Comparison of ENCODE assay signal across 25 cellular contexts in the genomic region with DNA sequence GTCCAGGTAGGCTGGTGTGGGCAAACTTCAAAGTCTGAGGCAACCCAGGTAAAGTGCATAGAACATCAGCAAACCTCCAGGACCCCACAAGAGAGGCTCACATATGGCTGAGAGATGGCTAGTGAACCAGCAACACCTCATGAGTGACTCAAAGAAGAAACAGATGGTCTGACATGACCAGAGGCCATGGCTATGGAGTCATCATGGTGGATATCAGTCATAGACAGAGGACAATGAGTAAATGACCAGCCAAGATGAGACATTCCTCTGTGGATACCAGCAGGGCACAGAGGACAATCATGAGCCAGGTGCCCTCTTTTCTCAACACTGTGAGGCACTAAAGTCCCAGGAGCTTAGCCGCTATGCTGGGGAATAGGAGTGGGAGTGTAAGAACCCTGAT.
A peak's percentile ranks its signal among the peaks of the same experiment; 100 is the strongest.
DNase-seq lines count a peak whose midpoint lies in the region; ATAC-seq, FAIRE-seq and TF ChIP-seq lines count a peak whose summit lies in the region.
"Had no signal": no experiment of that assay in that cellular context is flagged by ENCODE, and none has a peak within 500 bp of the region (broad histone marks: within the 10 kb centered on the region; RNA-seq: fewer than 3 reads in every experiment).

No MANE protein-coding gene starts in this region.

- TF ChIP-seq EP300 in HepG2 (IDR thresholded peaks at IDR 0.05; ENCODE audit: low read depth in 2 of 2, low read length in 2 of 2) (no peak), HepG2 (CRISPR knock-in tag; IDR thresholded peaks at IDR 0.05; ENCODE audit: borderline replicate concordance) (no peak)

- no peaks in the 10 kb centered on the region for H4K20me1 ChIP-seq in astrocyte (ENCODE audit: insufficient read depth, low read length)
- no peaks in the 10 kb centered on the region for H4K20me1 ChIP-seq in HepG2 (ENCODE audit: insufficient read depth, low read length)

- in situ Hi-C loops in HepG2 (cut with HindIII; ENCODE audit: extremely low pct_ligation_motif_present, low pct_unique_long_range_greater_than_20kb): no loop called here

- CTCF ChIA-PET in HepG2 (lab: Yijun Ruan, JAX; ENCODE audit: low intra/inter-chr PET ratio, low total read pairs): no interaction called here

- H3K4me3 ChIP-seq in astrocyte (ENCODE audit: insufficient read depth, low read depth, low read length) (no peak overlapping the region), HepG2 (replicated peaks in 1 of 3; ENCODE audit: insufficient read depth in 1 of 3, low read depth in 2 of 3, low read length in 3 of 3) (no peak overlapping the region)
- H3K4me3 ChIP-seq: ascending aorta, vagina had no signal

- no peaks in the 10 kb centered on the region for H3K9me3 Mint-ChIP-seq in astrocyte (ENCODE audit: unreplicated experiment)

- TF ChIP-seq POLR2A in HepG2 (IDR thresholded peaks at IDR 0.05; ENCODE audit: insufficient read depth in 1 of 2, low read depth in 2 of 2, low read length in 2 of 2): no peak

- WGBS in HepG2 (ENCODE audit: low lambda C conversion rate): 70% methylated on average over 1 of the region's 1 CpG

- no peak for TF ChIP-seq RAD21 in HepG2 (CRISPR knock-in tag; IDR thresholded peaks at IDR 0.05)

- no peak overlapping the region for H3K4me3 Mint-ChIP-seq in astrocyte (ENCODE audit: unreplicated experiment)
- H3K4me3 Mint-ChIP-seq: activated naive CD4-positive, alpha-beta T cell treated with anti-CD3 and anti-CD28 coated beads, Interleukin-2, amount 10 ng/mL, durations not matched to agents 7 days and 5 days had no signal

- no peaks in the 10 kb centered on the region for H3K27me3 ChIP-seq in astrocyte (ENCODE audit: insufficient read depth, low read length)
- H3K27me3 ChIP-seq in HepG2 (ENCODE audit: control insufficient read depth in 1 of 2, insufficient read depth in 2 of 2, low read length in 2 of 2): no peaks in the 10 kb centered on the region
- H3K27me3 ChIP-seq: ascending aorta, vagina had no signal

- BruUV-seq in HepG2 (replicated peaks; lab: Mats Ljungman, UMichigan): no TSS peak

- H3K4me1 ChIP-seq in astrocyte (ENCODE audit: insufficient read depth, low read length) (peaks cover 13% of the 10 kb centered on the region), HepG2 (ENCODE audit: insufficient read depth, low read length) (no peaks in the 10 kb centered on the region)
- H3K4me1 ChIP-seq: ascending aorta, Caco-2, vagina had no signal

- intact Hi-C loops in HepG2 (cut with micrococcal nuclease; ENCODE audit: unreplicated experiment): no loop called here

- no peaks in the 10 kb centered on the region for H3K36me3 ChIP-seq in astrocyte (ENCODE audit: insufficient read depth, low read length)
- H3K36me3 ChIP-seq in HepG2 (replicated peaks in 1 of 2; ENCODE audit: control insufficient read depth in 1 of 2, insufficient read depth in 2 of 2, low read length in 2 of 2): no peaks in the 10 kb centered on the region
- H3K36me3 ChIP-seq: ascending aorta, vagina had no signal

- POLR2A ChIA-PET in HepG2 (lab: Yijun Ruan, JAX): no interaction called here

- TF ChIP-seq CTCF in astrocyte (IDR thresholded peaks at IDR 0.05; ENCODE audit: insufficient read depth, low read depth, low read length) (no peak), HepG2 (CRISPR knock-in tag; IDR thresholded peaks at IDR 0.05) (no peak)

- H3K27me3 Mint-ChIP-seq in astrocyte (ENCODE audit: low read depth, unreplicated experiment): peaks cover 3% of the 10 kb centered on the region
- H3K27me3 Mint-ChIP-seq: activated naive CD4-positive, alpha-beta T cell treated with anti-CD3 and anti-CD28 coated beads, Interleukin-2, amount 10 ng/mL, durations not matched to agents 7 days and 5 days had no signal

- ATAC-seq in GM18867 (IDR thresholded peaks at IDR 0.05; ENCODE audit: unreplicated experiment) (no peak), HepG2 (no peak)
- ATAC-seq: activated CD4-positive, CD25-positive, alpha-beta regulatory T cell treated with anti-CD3 and anti-CD28 coated beads, Interleukin-2, amount 50 U/mL, for 24 hours; HCT116; left lobe of liver had no signal

- H3K27ac Mint-ChIP-seq in astrocyte (ENCODE audit: unreplicated experiment): peak overlapping the region; percentile 88
- H3K27ac Mint-ChIP-seq: activated naive CD4-positive, alpha-beta T cell treated with anti-CD3 and anti-CD28 coated beads, Interleukin-2, amount 10 ng/mL, durations not matched to agents 7 days and 5 days had no signal

- FAIRE-seq in astrocyte (lab: Jason Lieb, UNC): no peak
- no peak for FAIRE-seq in HepG2 (lab: Jason Lieb, UNC)
- FAIRE-seq: A204.1, colon, endometrium had no signal

- H3K79me2 ChIP-seq in astrocyte (ENCODE audit: insufficient read depth, low read length) (no peaks in the 10 kb centered on the region), HepG2 (ENCODE audit: insufficient read depth, low read length) (no peaks in the 10 kb centered on the region)

- H3K9me3 ChIP-seq in astrocyte (ENCODE audit: insufficient read depth, low read depth, low read length) (no peaks in the 10 kb centered on the region), HepG2 (ENCODE audit: low read length) (no peaks in the 10 kb centered on the region)
- H3K9me3 ChIP-seq: ascending aorta, Caco-2, vagina had no signal

- H2AFZ ChIP-seq in astrocyte (ENCODE audit: low read depth, low read length): no peak overlapping the region
- no peak overlapping the region for H2AFZ ChIP-seq in HepG2 (ENCODE audit: low read length)

- no peaks in the 10 kb centered on the region for H3K36me3 Mint-ChIP-seq in astrocyte (ENCODE audit: low read depth, unreplicated experiment)
- H3K36me3 Mint-ChIP-seq: activated naive CD4-positive, alpha-beta T cell treated with anti-CD3 and anti-CD28 coated beads, Interleukin-2, amount 10 ng/mL, durations not matched to agents 7 days and 5 days had no signal

- H3K27ac ChIP-seq in astrocyte (ENCODE audit: low read depth, low read length) (peak overlapping the region; percentile 21), HepG2 (ENCODE audit: extremely low read length, insufficient read depth, low read length) (no peak overlapping the region)
- H3K27ac ChIP-seq: ascending aorta, vagina had no signal

- H3K4me2 ChIP-seq in astrocyte (ENCODE audit: low read length) (peak overlapping the region; percentile 42), HepG2 (ENCODE audit: low read depth, low read length) (no peak overlapping the region)

- H3K9ac ChIP-seq in astrocyte (ENCODE audit: low read length) (no peak overlapping the region), HepG2 (ENCODE audit: insufficient read depth, low read depth, low read length) (no peak overlapping the region)

- DNase-seq in A172 (ENCODE audit: low spot score) (peak; percentile 60), HS-5 (ENCODE audit: low read depth) (peak; percentile 67), astrocyte (ENCODE audit: low read depth) (peak; percentile 58), glomerular visceral epithelial cell (ENCODE audit: extremely low spot score) (peak; percentile 6), amygdala (lab: John Stamatoyannopoulos, UW) (no peak), HepG2 (ENCODE audit: low spot score) (no peak), SHP77 (lab: John Stamatoyannopoulos, UW) (no peak)
- DNase-seq: activated CD8-positive, alpha-beta memory T cell treated with anti-CD3 and anti-CD28 coated beads for 24 hours; activated naive CD4-positive, alpha-beta T cell treated with anti-CD3 and anti-CD28 coated beads, Interleukin-2, amount 10 ng/mL, durations not matched to agents 7 days and 5 days; activated T-cell treated with anti-CD3 and anti-CD28 coated beads, Interleukin-2, amount 50 U/mL, for 48 hours; Caco-2; GDM1; NCI-H1436 treated with DMSO at 0.1 percent for 48 hours; NCI-H82; retina; stimulated activated CD8-positive, alpha-beta memory T cell treated with anti-CD3 and anti-CD28 coated beads, Interleukin-4, amount 100 ng/mL, for 48 hours had no signal

- H3K4me1 Mint-ChIP-seq in astrocyte (ENCODE audit: low read depth, unreplicated experiment): peaks cover 21% of the 10 kb centered on the region
- H3K4me1 Mint-ChIP-seq: activated naive CD4-positive, alpha-beta T cell treated with anti-CD3 and anti-CD28 coated beads, Interleukin-2, amount 10 ng/mL, durations not matched to agents 7 days and 5 days had no signal

TF ChIP-seq in HepG2, 621 proteins besides CTCF, POLR2A, EP300 and RAD21 (continues in another document):
- TF ChIP-seq NFE2L1 (CRISPR knock-in tag; IDR thresholded peaks at IDR 0.05; ENCODE audit: borderline replicate concordance) (no peak), SPEN (CRISPR knock-in tag; IDR thresholded peaks at IDR 0.05; ENCODE audit: low read depth) (no peak), BRD4 (CRISPR knock-in tag; IDR thresholded peaks at IDR 0.05) (no peak), ZNF225 (CRISPR knock-in tag; IDR thresholded peaks at IDR 0.05) (no peak), SCMH1 (CRISPR knock-in tag; IDR thresholded peaks at IDR 0.05; ENCODE audit: borderline replicate concordance) (no peak), ZNF496 (CRISPR knock-in tag; IDR thresholded peaks at IDR 0.05; ENCODE audit: insufficient replicate concordance) (no peak), ZNF382 (CRISPR knock-in tag; IDR thresholded peaks at IDR 0.05; ENCODE audit: borderline replicate concordance) (no peak), KLF11 (CRISPR knock-in tag; IDR thresholded peaks at IDR 0.05) (no peak), KMT2B (CRISPR knock-in tag; IDR thresholded peaks at IDR 0.05) (no peak), MEIS1 (CRISPR knock-in tag; IDR thresholded peaks at IDR 0.05; ENCODE audit: borderline replicate concordance) (no peak), ZFX (CRISPR knock-in tag; IDR thresholded peaks at IDR 0.05; ENCODE audit: low read depth) (no peak), ZNF567 (CRISPR knock-in tag; IDR thresholded peaks at IDR 0.05; ENCODE audit: borderline replicate concordance) (no peak)
- TF ChIP-seq, protein P1, sequence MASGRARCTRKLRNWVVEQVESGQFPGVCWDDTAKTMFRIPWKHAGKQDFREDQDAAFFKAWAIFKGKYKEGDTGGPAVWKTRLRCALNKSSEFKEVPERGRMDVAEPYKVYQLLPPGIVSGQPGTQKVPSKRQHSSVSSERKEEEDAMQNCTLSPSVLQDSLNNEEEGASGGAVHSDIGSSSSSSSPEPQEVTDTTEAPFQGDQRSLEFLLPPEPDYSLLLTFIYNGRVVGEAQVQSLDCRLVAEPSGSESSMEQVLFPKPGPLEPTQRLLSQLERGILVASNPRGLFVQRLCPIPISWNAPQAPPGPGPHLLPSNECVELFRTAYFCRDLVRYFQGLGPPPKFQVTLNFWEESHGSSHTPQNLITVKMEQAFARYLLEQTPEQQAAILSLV (CRISPR knock-in tag; IDR thresholded peaks at IDR 0.05; ENCODE audit: borderline replicate concordance): no peak

Comparison
In these comparisons a context has a peak if more than half of its experiments do, and no peak if none do; other contexts are left out.
1. DNase-seq: peak in A172 (single experiment), HS-5 (single experiment), astrocyte (single experiment) and glomerular visceral epithelial cell (single experiment); none in amygdala (0 of 56), HepG2 (single experiment) and SHP77 (0 of 2).